ENCODE assay signal across 8 cellular contexts in the genomic region with DNA sequence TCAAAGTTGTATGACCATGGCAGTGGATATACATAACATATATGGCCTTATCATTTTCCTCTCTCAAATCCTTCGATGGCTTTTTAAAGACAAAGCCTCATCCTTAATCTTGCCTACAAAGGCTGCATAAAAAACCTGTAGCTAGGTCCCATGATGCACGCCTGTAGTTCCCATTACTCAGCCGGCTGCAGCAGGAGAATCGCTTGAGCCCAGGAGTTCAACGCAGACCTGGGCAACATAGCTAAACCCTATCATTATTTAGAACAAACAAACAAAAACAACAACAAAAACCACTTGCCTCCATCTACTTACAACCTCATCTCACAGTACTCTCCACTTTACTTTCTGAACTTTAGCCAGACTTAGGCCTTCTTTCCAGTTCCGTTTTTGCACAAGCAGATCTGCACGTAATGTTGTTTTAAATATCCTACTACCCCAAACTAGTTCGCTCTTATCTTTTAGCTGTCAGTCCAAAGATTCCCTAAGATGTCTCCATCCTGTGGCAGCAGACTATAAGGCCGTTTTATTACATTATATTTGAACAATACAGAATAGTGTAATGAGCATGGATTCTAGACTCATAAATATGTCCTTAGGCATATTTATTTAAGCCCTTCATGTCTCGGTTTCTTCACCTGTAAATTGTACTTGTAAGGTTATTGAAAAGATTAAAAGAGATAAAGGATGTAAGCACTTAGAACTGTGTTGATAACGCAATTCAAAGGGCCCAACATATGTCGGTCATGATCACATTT. TPM values are rescaled to one million over a fixed set of nuclear protein-coding genes. Genes with fewer than 3 reads are reported as not detected.
DNase-seq lines count a peak whose midpoint lies in the region; ATAC-seq and TF ChIP-seq lines count a peak whose summit lies in the region.

No MANE protein-coding gene starts in this region.

- H3K4me3 ChIP-seq in IMR-90 (ENCODE audit: insufficient read depth, low read depth, low read length) (peak overlapping the region; percentile 93), left ventricle myocardium inferior (peak overlapping the region; percentile 93), sigmoid colon (peak overlapping the region; percentile 61 to 92 (median 75))

- peaks cover 14 to 51% of the 10 kb centered on the region in 2 experiments for H3K79me1 ChIP-seq in IMR-90 (ENCODE audit: low read depth in 1 of 2, low read length in 2 of 2)

- peak overlapping the region; percentile 100 for H3K23ac ChIP-seq in IMR-90 (ENCODE audit: low read depth, low read length)

- H2AFZ ChIP-seq in IMR-90 (replicated peaks; ENCODE audit: low read length, poor library complexity), result peak overlapping the region; percentile 67

- H4K8ac ChIP-seq in IMR-90 (ENCODE audit: low read depth in 2 of 2, low read length in 2 of 2), result peak overlapping the region; percentile 92 to 99

- peak overlapping the region; percentile 98 for H2AK9ac ChIP-seq in IMR-90 (replicated peaks; ENCODE audit: low read depth, low read length, poor library complexity)

- peak overlapping the region; percentile 97 for H2BK5ac ChIP-seq in IMR-90 (ENCODE audit: low read depth, low read length, poor library complexity, severe bottlenecking)

- H3K9me3 Mint-ChIP-seq in CD4-positive, alpha-beta T cell, result no peaks in the 10 kb centered on the region
- no peaks in the 10 kb centered on the region for H3K9me3 Mint-ChIP-seq in activated CD8-positive, alpha-beta T cell treated with anti-CD3 and anti-CD28 coated beads, Interleukin-2, amount 10 ng/mL, durations not matched to agents 7 days and 5 days (ENCODE audit: insufficient read depth)

- peak overlapping the region; percentile 88; the same call in 1 of the 2 replicates for H2BK120ac ChIP-seq in IMR-90 (ENCODE audit: low read depth, low read length)

- BruUV-seq in IMR-90 (replicated peaks; lab: Mats Ljungman, UMichigan), result no TSS peak

- no peak for TF ChIP-seq EP300 in sigmoid colon (IDR thresholded peaks at IDR 0.05)

- H3K18ac ChIP-seq in IMR-90 (ENCODE audit: low read depth, low read length), result no peak overlapping the region

- peaks cover 18% of the 10 kb centered on the region; the same call in 1 of the 2 replicates for H4K20me1 ChIP-seq in IMR-90 (ENCODE audit: insufficient read depth, low read length)

- peak overlapping the region; percentile 99 for H3K56ac ChIP-seq in IMR-90 (ENCODE audit: extremely low read depth, insufficient read depth, low read length)

- H3K27me3 ChIP-seq in CD4-positive, alpha-beta T cell (ENCODE audit: control insufficient read depth, insufficient read depth, low read length), result no peaks in the 10 kb centered on the region
- H3K27me3 ChIP-seq in IMR-90 (ENCODE audit: control insufficient read depth, insufficient read depth, low read length) (no peaks in the 10 kb centered on the region), left ventricle myocardium inferior (ENCODE audit: low read depth) (no peaks in the 10 kb centered on the region), sigmoid colon (no peaks in the 10 kb centered on the region)

- peak overlapping the region; percentile 99 for H3K14ac ChIP-seq in IMR-90 (replicated peaks; ENCODE audit: low read depth, low read length)

- TF ChIP-seq RAD21 in IMR-90 (IDR thresholded peaks at IDR 0.05; ENCODE audit: low read length), result no peak

- H2BK15ac ChIP-seq in IMR-90 (ENCODE audit: low read depth, low read length), result peak overlapping the region; percentile 65; the same call in 1 of the 3 replicates

- CTCF ChIA-PET in CD4-positive, alpha-beta T cell (lab: Charles Lee), result interaction anchor here (1.2 to 1.7 kb wide), 2 partner anchors 17 to 61 kb away, joined by 3 to 5 read pairs; a partner anchor contains a TSS
- CTCF ChIA-PET in IMR-90 (lab: Yijun Ruan, JAX), result no interaction called here
- CTCF ChIA-PET in activated CD8-positive, alpha-beta T cell treated with anti-CD3 and anti-CD28 coated beads, Interleukin-2, amount 10 ng/mL, durations not matched to agents 7 days and 5 days (lab: Charles Lee), result interaction anchor here (0.7 to 2.0 kb wide), 6 partner anchors 10 to 521 kb away, joined by 3 to 9 read pairs (median 4); no protein-coding TSS in a partner anchor

- H3K4me2 ChIP-seq in IMR-90 (ENCODE audit: low read depth, low read length), result peak overlapping the region; percentile 88

- no peak for DNase-seq in CD4-positive, alpha-beta T cell
- DNase-seq in IMR-90 (peak; percentile 58), left ventricle myocardium inferior (no peak), sigmoid colon (no peak), D341Med (ENCODE audit: low spot score) (no peak)
- no peak for DNase-seq in activated CD8-positive, alpha-beta T cell treated with anti-CD3 and anti-CD28 coated beads, Interleukin-2, amount 10 ng/mL, durations not matched to agents 7 days and 5 days
- DNase-seq in activated CD4-positive, CD25-positive, alpha-beta regulatory T cell treated with anti-CD3 and anti-CD28 coated beads, Interleukin-2, amount 50 U/mL, for 72 hours, result no peak

- H2AK5ac ChIP-seq in IMR-90 (ENCODE audit: low read depth, low read length), result peak overlapping the region; percentile 99

- in situ Hi-C loops in IMR-90 (cut with MboI; ENCODE audit: low sequenced_read_pairs), result no loop called here

- H3K27me3 Mint-ChIP-seq in CD4-positive, alpha-beta T cell, result no peaks in the 10 kb centered on the region
- H3K27me3 Mint-ChIP-seq in activated CD8-positive, alpha-beta T cell treated with anti-CD3 and anti-CD28 coated beads, Interleukin-2, amount 10 ng/mL, durations not matched to agents 7 days and 5 days (ENCODE audit: low read depth), result no peaks in the 10 kb centered on the region

- ATAC-seq in CD4-positive, alpha-beta T cell (ENCODE audit: poor library complexity), result no peak
- ATAC-seq in IMR-90 (ENCODE audit: low read depth) (no peak), HG03135 (IDR thresholded peaks at IDR 0.05; ENCODE audit: unreplicated experiment) (no peak)
- ATAC-seq in activated CD8-positive, alpha-beta T cell treated with anti-CD3 and anti-CD28 coated beads, Interleukin-2, amount 10 ng/mL, durations not matched to agents 7 days and 5 days, result no peak

- H3K9me3 ChIP-seq in CD4-positive, alpha-beta T cell (ENCODE audit: control insufficient read depth, low read length), result no peaks in the 10 kb centered on the region
- H3K9me3 ChIP-seq in IMR-90 (ENCODE audit: control insufficient read depth, insufficient read depth, low read length) (no peaks in the 10 kb centered on the region), left ventricle myocardium inferior (replicated peaks) (no peaks in the 10 kb centered on the region), sigmoid colon (no peaks in the 10 kb centered on the region)

- H3K36me3 ChIP-seq in IMR-90 (ENCODE audit: control insufficient read depth, insufficient read depth, low read length) (peaks cover 7% of the 10 kb centered on the region), left ventricle myocardium inferior (peaks cover 14% of the 10 kb centered on the region), sigmoid colon (peaks cover 0 to 16% (median 5%) of the 10 kb centered on the region in 4 donors)

- peak overlapping the region; percentile 98 for H3K4me3 Mint-ChIP-seq in CD4-positive, alpha-beta T cell
- peak overlapping the region; percentile 98 for H3K4me3 Mint-ChIP-seq in activated CD8-positive, alpha-beta T cell treated with anti-CD3 and anti-CD28 coated beads, Interleukin-2, amount 10 ng/mL, durations not matched to agents 7 days and 5 days

- intact Hi-C loops in CD4-positive, alpha-beta T cell (cut with DNase I, micrococcal nuclease), result loop anchor here (1.0 to 5.0 kb wide), 6 partner anchors 60 to 1486 kb away; a partner anchor contains a TSS
- intact Hi-C loops in IMR-90 (cut with micrococcal nuclease) (loop anchor here (2.0 to 10.0 kb wide), 6 partner anchors 126 to 613 kb away; a partner anchor contains a TSS), left ventricle myocardium inferior (cut with micrococcal nuclease) (no loop called here), sigmoid colon (cut with DNase I) (loop anchor here (2.0 to 10.0 kb wide), 3 partner anchors 61 to 523 kb away; a partner anchor contains a TSS)

- H3K4me1 ChIP-seq in IMR-90 (ENCODE audit: control insufficient read depth, insufficient read depth, low read length) (peaks cover 8% of the 10 kb centered on the region), left ventricle myocardium inferior (peaks cover 78% of the 10 kb centered on the region), sigmoid colon (peaks cover 0 to 54% (median 47%) of the 10 kb centered on the region in 4 donors)

- POLR2A ChIA-PET in CD4-positive, alpha-beta T cell (lab: Charles Lee), result interaction anchor here (0.5 to 3.3 kb wide), 10 partner anchors 8 to 1038 kb away, joined by 3 to 57 read pairs (median 4); a partner anchor contains a TSS
- POLR2A ChIA-PET in IMR-90 (lab: Charles Lee; ENCODE audit: unreplicated experiment), result interaction anchor here (0.6 kb wide), 3 partner anchors 116 to 357 kb away, joined by 3 to 19 read pairs (median 4); no protein-coding TSS in a partner anchor
- POLR2A ChIA-PET in activated CD8-positive, alpha-beta T cell treated with anti-CD3 and anti-CD28 coated beads, Interleukin-2, amount 10 ng/mL, durations not matched to agents 7 days and 5 days (lab: Charles Lee), result interaction anchor here (0.8 to 2.6 kb wide), 14 partner anchors 9 to 521 kb away, joined by 3 to 29 read pairs (median 8); a partner anchor contains a TSS

- peaks cover 68% of the 10 kb centered on the region for H3K4me1 Mint-ChIP-seq in CD4-positive, alpha-beta T cell (ENCODE audit: low read depth)
- H3K4me1 Mint-ChIP-seq in activated CD8-positive, alpha-beta T cell treated with anti-CD3 and anti-CD28 coated beads, Interleukin-2, amount 10 ng/mL, durations not matched to agents 7 days and 5 days (ENCODE audit: low read depth), result peaks cover 55% of the 10 kb centered on the region

- dilution Hi-C loops in IMR-90 (cut with HindIII; ENCODE audit: low sequenced_read_pairs, unreplicated experiment), result no loop called here

- peak overlapping the region; percentile 99 for H3K27ac Mint-ChIP-seq in CD4-positive, alpha-beta T cell
- H3K27ac Mint-ChIP-seq in activated CD8-positive, alpha-beta T cell treated with anti-CD3 and anti-CD28 coated beads, Interleukin-2, amount 10 ng/mL, durations not matched to agents 7 days and 5 days, result peak overlapping the region; percentile 97

- no peak for TF ChIP-seq CTCF in CD4-positive, alpha-beta T cell (IDR thresholded peaks at IDR 0.05)
- peak; percentile 33 for TF ChIP-seq CTCF in IMR-90 (conservative IDR thresholded peaks at IDR 0.05; ENCODE audit: low read depth, low read length)
- TF ChIP-seq CTCF in left ventricle myocardium inferior (IDR thresholded peaks at IDR 0.05; ENCODE audit: borderline replicate concordance), result peak; percentile 33
- no peak for TF ChIP-seq CTCF in sigmoid colon (IDR thresholded peaks at IDR 0.05)

- TF ChIP-seq POLR2A in IMR-90 (IDR thresholded peaks at IDR 0.05; ENCODE audit: low read depth, low read length) (peak; percentile 15; the same call in 1 of the 2 replicates), sigmoid colon (IDR thresholded peaks at IDR 0.05) (no peak)

- H3K36me3 Mint-ChIP-seq in CD4-positive, alpha-beta T cell (ENCODE audit: low read depth), result peaks cover 50% of the 10 kb centered on the region
- H3K36me3 Mint-ChIP-seq in activated CD8-positive, alpha-beta T cell treated with anti-CD3 and anti-CD28 coated beads, Interleukin-2, amount 10 ng/mL, durations not matched to agents 7 days and 5 days (ENCODE audit: low read depth), result peaks cover 54% of the 10 kb centered on the region

- peak overlapping the region; percentile 97; the same call in 1 of the 2 replicates for H4K91ac ChIP-seq in IMR-90 (ENCODE audit: insufficient read depth, low read depth, low read length)

- H3K9me1 ChIP-seq in IMR-90 (ENCODE audit: insufficient read depth, low read length), result peaks cover 5% of the 10 kb centered on the region; the same call in 1 of the 2 replicates

- peak overlapping the region; percentile 98 for H3K9ac ChIP-seq in IMR-90 (ENCODE audit: low read depth, low read length)

- peak overlapping the region; percentile 90 for H4K5ac ChIP-seq in IMR-90 (ENCODE audit: low read depth, low read length)

- 50% methylated on average over 7 of the region's 12 CpGs; no CpG with 5 or more reads in 1 of the 2 experiments for WGBS in IMR-90 (ENCODE audit: extremely low coverage in 2 of 2, insufficient read length in 1 of 2), 2 experiments
- 36 to 39% methylated on average over 12 of the region's 12 CpGs for WGBS in sigmoid colon, 2 donors

- H3K27ac ChIP-seq in CD4-positive, alpha-beta T cell (ENCODE audit: low read depth, low read length), result peak overlapping the region; percentile 92
- peak overlapping the region; percentile 90 for H3K27ac ChIP-seq in IMR-90 (ENCODE audit: insufficient read depth, low read length)
- H3K27ac ChIP-seq in left ventricle myocardium inferior (replicated peaks), result peak overlapping the region; percentile 96
- H3K27ac ChIP-seq in sigmoid colon, result peak overlapping the region; percentile 86 to 96 (median 90)

- H3K4ac ChIP-seq in IMR-90 (ENCODE audit: low read depth, low read length), result peak overlapping the region; percentile 99

- no peak overlapping the region; the same call in 1 of the 2 replicates for H2BK20ac ChIP-seq in IMR-90 (ENCODE audit: low read depth, low read length)

RNA-seq across cellular contexts. Expression of a gene that starts 1.0 kb away (rescaled TPM):
- total RNA-seq in CD4-positive, alpha-beta T cell, result 10 to 100 TPM; 25.8 to 28.5 TPM
- 60.2 and 117 TPM in 2 replicates for total RNA-seq in IMR-90 (2012; rRNA removed)
- polyA plus RNA-seq in IMR-90 (2012; rRNA removed), result 54.0 and 68.4 TPM in 2 replicates
- polyA plus RNA-seq in IMR-90 (2012; cell fraction: cytosol; rRNA removed), result 8.4 and 14.3 TPM in 2 replicates
- 1.6 and 18.6 TPM in 2 replicates for polyA plus RNA-seq in IMR-90 (2012; cell fraction: nucleus; rRNA removed; ENCODE audit: low replicate concordance)
- 10 to 100 TPM; 90.7 to 94.5 TPM for total RNA-seq in activated CD8-positive, alpha-beta T cell treated with anti-CD3 and anti-CD28 coated beads, Interleukin-2, amount 10 ng/mL, durations not matched to agents 7 days and 5 days
- total RNA-seq in left ventricle myocardium inferior, result 101 TPM
- 10 to 100 TPM; 38.6 to 96.4 (median 66.7) TPM for total RNA-seq in sigmoid colon
- 100 to 1,000 TPM; 101 to 163 (median 135) TPM for polyA plus RNA-seq in sigmoid colon

Comparison
In these comparisons a context has a peak if more than half of its experiments do, and no peak if none do; other contexts are left out.
1. CTCF ChIP-seq: peak in IMR-90 (single experiment) and left ventricle myocardium inferior (single experiment); none in CD4-positive, alpha-beta T cell (single experiment) and sigmoid colon (0 of 4).
2. Peak in every context shown above with its lines, with median percentiles within 50 percentile points of each other: H3K27ac ChIP-seq and H3K4me3 ChIP-seq.